ENCODE assay signal across 10 cellular contexts in the genomic region with DNA sequence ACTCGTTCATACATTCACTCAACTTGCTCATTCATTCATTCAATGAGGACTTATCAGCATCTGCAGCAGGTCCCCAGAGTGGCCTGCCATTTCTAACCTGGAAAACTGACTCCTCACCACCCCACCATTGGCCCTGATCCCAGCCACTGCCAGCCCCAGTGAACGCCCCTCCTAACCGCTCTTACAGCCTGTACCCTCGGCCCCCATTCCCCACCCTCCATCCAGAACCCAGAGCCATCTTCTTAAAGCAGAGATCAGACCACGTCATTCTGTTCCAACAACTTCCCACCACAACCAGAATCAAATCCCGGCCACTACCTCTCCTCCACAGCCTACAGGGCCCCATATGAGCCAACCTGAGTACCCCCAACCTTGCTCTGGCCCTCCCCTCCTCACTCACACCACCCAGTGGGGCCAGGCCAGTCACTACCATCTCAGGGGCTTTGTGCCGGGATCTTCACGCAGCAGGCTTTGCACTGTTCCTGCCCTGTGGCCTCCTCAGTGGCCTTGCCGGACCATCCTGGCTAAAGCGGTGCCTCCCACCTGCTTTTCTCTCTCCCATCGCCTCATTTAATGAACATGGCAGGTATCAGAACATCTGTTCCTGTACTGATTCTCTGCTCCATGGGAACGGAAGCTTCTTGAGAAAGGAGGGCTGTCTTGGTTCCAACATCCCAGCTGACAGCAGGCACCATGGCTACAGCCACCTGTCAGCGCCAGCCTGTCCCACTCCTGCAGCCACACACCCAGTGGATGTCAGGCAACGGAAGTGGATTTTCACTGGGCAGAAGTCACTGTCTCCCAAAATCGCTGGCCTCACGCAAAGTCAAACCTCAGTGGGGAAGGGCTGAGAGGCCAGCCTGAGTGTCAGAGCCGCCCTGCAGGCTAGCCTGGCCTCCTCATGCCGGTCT.
A peak's percentile ranks its signal among the peaks of the same experiment; 100 is the strongest.
DNase-seq lines count a peak whose midpoint lies in the region; ATAC-seq and TF ChIP-seq lines count a peak whose summit lies in the region.
"Had no signal": no experiment of that assay in that cellular context is flagged by ENCODE, and none has a peak within 500 bp of the region (broad histone marks: within the 10 kb centered on the region; RNA-seq: fewer than 3 reads in every experiment).

No MANE protein-coding gene starts in this region.

- no peaks in the 10 kb centered on the region for H3K9me3 Mint-ChIP-seq in dendritic cell treated with granulocyte-macrophage colony-stimulating factor and Interleukin-4, amounts not matched to agents 40 ng/mL and 50 ng/mL, for 4 days

- H3K4me2 ChIP-seq in BLaER1 treated with 17β-estradiol and CSF1 and Interleukin-3, amounts not matched to agents 10 nM and 100 nM: peak overlapping the region; percentile 84 to 97 (median 91)

- TF ChIP-seq CTCF in neutrophil (IDR thresholded peaks at IDR 0.05) (no peak), GM20000 (IDR thresholded peaks at IDR 0.05; ENCODE audit: extremely low read depth, missing control alignments) (no peak)

- H3K27me3 Mint-ChIP-seq in dendritic cell treated with granulocyte-macrophage colony-stimulating factor and Interleukin-4, amounts not matched to agents 40 ng/mL and 50 ng/mL, for 4 days: no peaks in the 10 kb centered on the region

- H3K4me1 Mint-ChIP-seq in dendritic cell treated with granulocyte-macrophage colony-stimulating factor and Interleukin-4, amounts not matched to agents 40 ng/mL and 50 ng/mL, for 4 days (ENCODE audit: low read depth): peaks cover 78% of the 10 kb centered on the region

- peaks cover 79% of the 10 kb centered on the region for H3K36me3 Mint-ChIP-seq in dendritic cell treated with granulocyte-macrophage colony-stimulating factor and Interleukin-4, amounts not matched to agents 40 ng/mL and 50 ng/mL, for 4 days (ENCODE audit: low read depth)

- H3K9ac ChIP-seq in BLaER1 treated with 17β-estradiol and CSF1 and Interleukin-3, amounts not matched to agents 10 nM and 100 nM: peak overlapping the region in 10 of 11 experiments; percentile 7 to 79 (median 72); a peak in 16 of 22 replicates

- peak overlapping the region in 9 of 11 experiments; percentile 76 to 88 (median 84); a peak in 19 of 22 replicates for H3K27ac ChIP-seq in BLaER1 treated with 17β-estradiol and CSF1 and Interleukin-3, amounts not matched to agents 10 nM and 100 nM
- H3K27ac ChIP-seq in neutrophil: peak overlapping the region; percentile 94

- H3K36me3 ChIP-seq in BLaER1 treated with 17β-estradiol and CSF1 and Interleukin-3, amounts not matched to agents 10 nM and 100 nM: peaks cover 12 to 49% (median 23%) of the 10 kb centered on the region in 11 experiments
- peaks cover 32% of the 10 kb centered on the region for H3K36me3 ChIP-seq in neutrophil

- no peak for ATAC-seq in GM21528 (IDR thresholded peaks at IDR 0.05; ENCODE audit: low FRiP score, unreplicated experiment)

- no peak overlapping the region for H3K4me3 Mint-ChIP-seq in dendritic cell treated with granulocyte-macrophage colony-stimulating factor and Interleukin-4, amounts not matched to agents 40 ng/mL and 50 ng/mL, for 4 days

- no peak overlapping the region for H3K4me3 ChIP-seq in BLaER1 treated with 17β-estradiol and CSF1 and Interleukin-3, amounts not matched to agents 10 nM and 100 nM
- H3K4me3 ChIP-seq in neutrophil (ENCODE audit: low read depth in 1 of 2, low read length in 1 of 2): no peak overlapping the region

- peaks cover 0 to 62% (median 36%) of the 10 kb centered on the region in 11 experiments; a peak in 10 of 22 replicates for H4K20me1 ChIP-seq in BLaER1 treated with 17β-estradiol and CSF1 and Interleukin-3, amounts not matched to agents 10 nM and 100 nM

- peak overlapping the region; percentile 97 for H3K27ac Mint-ChIP-seq in dendritic cell treated with granulocyte-macrophage colony-stimulating factor and Interleukin-4, amounts not matched to agents 40 ng/mL and 50 ng/mL, for 4 days

- intact Hi-C loops in dendritic cell treated with granulocyte-macrophage colony-stimulating factor and Interleukin-4, amounts not matched to agents 40 ng/mL and 50 ng/mL, for 4 days (cut with micrococcal nuclease): no loop called here

- peaks cover 87 to 100% (median 100%) of the 10 kb centered on the region in 10 experiments for H3K4me1 ChIP-seq in BLaER1 treated with 17β-estradiol and CSF1 and Interleukin-3, amounts not matched to agents 10 nM and 100 nM
- H3K4me1 ChIP-seq in neutrophil (ENCODE audit: control insufficient read depth in 1 of 2, insufficient read depth in 1 of 2, low read depth in 1 of 2, low read length in 1 of 2): peaks cover 61 to 64% of the 10 kb centered on the region in 2 experiments

- DNase-seq in NCI-H2171 (lab: John Stamatoyannopoulos, UW) (peak; percentile 18), hippocampal formation (lab: John Stamatoyannopoulos, UW) (no peak), GM20000 (ENCODE audit: low spot score) (no peak), HuH-7 (ENCODE audit: low spot score) (no peak)
- DNase-seq: NK-92 treated with Interleukin-12 subunit alpha and Interleukin-12 subunit beta, amount 100 ng/mL, for 24 hours; occipital lobe had no signal

- H3K9me3 ChIP-seq in BLaER1 treated with 17β-estradiol and CSF1 and Interleukin-3, amounts not matched to agents 10 nM and 100 nM (replicated peaks in 1 of 11): no peaks in the 10 kb centered on the region
- H3K9me3 ChIP-seq in neutrophil: no peaks in the 10 kb centered on the region

- H3K27me3 ChIP-seq in BLaER1 treated with 17β-estradiol and CSF1 and Interleukin-3, amounts not matched to agents 10 nM and 100 nM: no peaks in the 10 kb centered on the region
- no peaks in the 10 kb centered on the region for H3K27me3 ChIP-seq in neutrophil
